Comparison of ENCODE assay signal across 27 cellular contexts in the genomic region with DNA sequence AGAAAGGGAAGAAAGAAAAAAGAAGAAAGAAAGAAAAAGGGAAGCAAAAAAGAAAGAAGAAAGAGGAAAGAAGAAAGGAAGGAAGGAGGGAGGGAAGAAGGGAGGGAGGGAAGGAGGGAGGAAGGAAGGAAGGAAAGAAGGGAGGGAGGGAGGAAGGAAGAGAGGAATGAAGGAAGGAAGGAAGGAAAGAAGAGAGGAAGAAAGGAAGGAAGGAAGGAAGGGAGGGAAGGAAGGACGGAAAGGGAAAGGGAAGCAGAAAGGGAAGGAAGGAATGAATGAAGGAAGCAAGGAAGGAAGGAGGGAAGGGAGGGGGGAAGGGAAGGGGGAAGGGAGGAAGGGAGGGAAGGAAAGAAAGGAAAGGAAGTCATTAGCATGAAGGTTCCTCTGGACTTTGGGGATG.
DNase-seq lines count a peak whose midpoint lies in the region; ATAC-seq, FAIRE-seq and TF ChIP-seq lines count a peak whose summit lies in the region.
"Had no signal": no experiment of that assay in that cellular context is flagged by ENCODE, and none has a peak within 500 bp of the region (broad histone marks: within the 10 kb centered on the region; RNA-seq: fewer than 3 reads in every experiment).

No MANE protein-coding gene starts in this region.

- no peak for TF ChIP-seq RAD21 in K562 (CRISPR knock-in tag; conservative IDR thresholded peaks at IDR 0.05 in 1 of 2, IDR thresholded peaks at IDR 0.05 in 1 of 2)

- in situ Hi-C loops in K562 (cut with MboI): no loop called here

- no TSS peak for BruUV-seq in K562 (replicated peaks; lab: Mats Ljungman, UMichigan)

- no peaks in the 10 kb centered on the region for H3K4me1 Mint-ChIP-seq in activated T-cell treated with anti-CD3 and anti-CD28 coated beads, Interleukin-2, amount 50 U/mL, for 72 hours (ENCODE audit: low read depth)
- no peaks in the 10 kb centered on the region for H3K4me1 Mint-ChIP-seq in activated T-cell treated with anti-CD3 and anti-CD28 coated beads, Interleukin-2, amount 50 U/mL, for 4 hours (ENCODE audit: low read depth)
- H3K4me1 Mint-ChIP-seq in CD14-positive monocyte: peaks cover 52% of the 10 kb centered on the region
- H3K4me1 Mint-ChIP-seq: B cell; CD4-positive, alpha-beta memory T cell; CD4-positive, CD25-positive, alpha-beta regulatory T cell; CD8-positive, alpha-beta memory T cell had no signal

- no peaks in the 10 kb centered on the region for H3K36me3 ChIP-seq in K562 (ENCODE audit: control insufficient read depth, insufficient read depth, low read length)
- no peaks in the 10 kb centered on the region for H3K36me3 ChIP-seq in neutrophil
- H3K36me3 ChIP-seq: BLaER1 treated with 17β-estradiol and CSF1 and Interleukin-3, amounts not matched to agents 10 nM and 100 nM had no signal

- H3K4me1 ChIP-seq in K562 (replicated peaks in 1 of 2; ENCODE audit: control insufficient read depth in 2 of 2, insufficient read depth in 2 of 2, low read length in 2 of 2): no peaks in the 10 kb centered on the region
- H3K4me1 ChIP-seq in neutrophil (ENCODE audit: control insufficient read depth in 1 of 2, insufficient read depth in 1 of 2, low read depth in 1 of 2, low read length in 1 of 2): peaks cover 14 to 21% of the 10 kb centered on the region in 2 experiments
- H3K4me1 ChIP-seq: A549 had no signal

- H3K27me3 ChIP-seq in K562 (ENCODE audit: control insufficient read depth in 2 of 2, insufficient read depth in 2 of 2, low read length in 2 of 2) (no peaks in the 10 kb centered on the region), neutrophil (no peaks in the 10 kb centered on the region)
- H3K27me3 ChIP-seq: BLaER1 treated with 17β-estradiol and CSF1 and Interleukin-3, amounts not matched to agents 10 nM and 100 nM had no signal

- no peak for ATAC-seq in activated T-cell treated with anti-CD3 and anti-CD28 coated beads, Interleukin-2, amount 50 U/mL, for 72 hours (replicated peaks in 1 of 2)
- no peak for ATAC-seq in activated T-cell treated with anti-CD3 and anti-CD28 coated beads, Interleukin-2, amount 50 U/mL, for 4 hours
- no peak for ATAC-seq in K562
- no peak for ATAC-seq in GM19467 (IDR thresholded peaks at IDR 0.05; ENCODE audit: unreplicated experiment)
- ATAC-seq: A549, GM12878 had no signal

- H3K9me3 Mint-ChIP-seq in activated T-cell treated with anti-CD3 and anti-CD28 coated beads, Interleukin-2, amount 50 U/mL, for 72 hours: peaks cover 2 to 8% of the 10 kb centered on the region in 2 donors
- H3K9me3 Mint-ChIP-seq in activated T-cell treated with anti-CD3 and anti-CD28 coated beads, Interleukin-2, amount 50 U/mL, for 4 hours: peaks cover 10% of the 10 kb centered on the region
- H3K9me3 Mint-ChIP-seq in CD14-positive monocyte: peaks cover 0 to 8% (median 7%) of the 10 kb centered on the region in 7 donors

- POLR2A ChIA-PET in K562 (lab: Yijun Ruan, JAX): no interaction called here

- TF ChIP-seq CTCF in CD14-positive monocyte (IDR thresholded peaks at IDR 0.05) (no peak), K562 (IDR thresholded peaks at IDR 0.05 in 2 of 3, conservative IDR thresholded peaks at IDR 0.05 in 1 of 3; ENCODE audit: insufficient read depth in 2 of 3, low read depth in 1 of 3, low read length in 3 of 3) (no peak), neutrophil (IDR thresholded peaks at IDR 0.05) (no peak)

- H3K9me1 ChIP-seq in K562 (ENCODE audit: control insufficient read depth, insufficient read depth, low read length): no peaks in the 10 kb centered on the region

- H3K4me2 ChIP-seq in K562 (ENCODE audit: insufficient read depth, low read length): no peak overlapping the region
- H3K4me2 ChIP-seq: A549 had no signal

- CTCF ChIA-PET in K562 (lab: Yijun Ruan, JAX; ENCODE audit: low intra/inter-chr PET ratio): no interaction called here

- H3K9ac ChIP-seq in K562 (ENCODE audit: insufficient read depth in 1 of 2, low read depth in 2 of 2, low read length in 2 of 2): no peak overlapping the region
- H3K9ac ChIP-seq: BLaER1 treated with 17β-estradiol and CSF1 and Interleukin-3, amounts not matched to agents 10 nM and 100 nM had no signal

- no peak for TF ChIP-seq EP300 in K562 (IDR thresholded peaks at IDR 0.05; ENCODE audit: low read length)

- H3K36me3 Mint-ChIP-seq in activated T-cell treated with anti-CD3 and anti-CD28 coated beads, Interleukin-2, amount 50 U/mL, for 72 hours (ENCODE audit: insufficient read depth in 2 of 2): no peaks in the 10 kb centered on the region
- no peaks in the 10 kb centered on the region for H3K36me3 Mint-ChIP-seq in activated T-cell treated with anti-CD3 and anti-CD28 coated beads, Interleukin-2, amount 50 U/mL, for 4 hours (ENCODE audit: insufficient read depth)
- no peaks in the 10 kb centered on the region for H3K36me3 Mint-ChIP-seq in CD14-positive monocyte
- H3K36me3 Mint-ChIP-seq: CD4-positive, alpha-beta memory T cell; CD4-positive, CD25-positive, alpha-beta regulatory T cell; CD8-positive, alpha-beta memory T cell had no signal

- H3K4me3 ChIP-seq in K562 (no peak overlapping the region), neutrophil (ENCODE audit: low read depth in 1 of 2, low read length in 1 of 2) (no peak overlapping the region)
- H3K4me3 ChIP-seq: A549; BLaER1 treated with 17β-estradiol and CSF1 and Interleukin-3, amounts not matched to agents 10 nM and 100 nM; GM12878 had no signal

- FAIRE-seq in K562 (lab: Jason Lieb, UNC): no peak
- FAIRE-seq: A549, GM12878, GM12892, GM18507 had no signal

- H3K9me3 ChIP-seq in K562 (replicated peaks; ENCODE audit: control insufficient read depth, insufficient read depth, low read depth, low read length): no peaks in the 10 kb centered on the region
- H3K9me3 ChIP-seq in neutrophil: no peaks in the 10 kb centered on the region
- H3K9me3 ChIP-seq: A549; BLaER1 treated with 17β-estradiol and CSF1 and Interleukin-3, amounts not matched to agents 10 nM and 100 nM had no signal

- H3K4me3 Mint-ChIP-seq in activated T-cell treated with anti-CD3 and anti-CD28 coated beads, Interleukin-2, amount 50 U/mL, for 72 hours: no peak overlapping the region
- H3K4me3 Mint-ChIP-seq in activated T-cell treated with anti-CD3 and anti-CD28 coated beads, Interleukin-2, amount 50 U/mL, for 4 hours: no peak overlapping the region
- no peak overlapping the region for H3K4me3 Mint-ChIP-seq in CD14-positive monocyte
- H3K4me3 Mint-ChIP-seq: B cell; CD4-positive, alpha-beta memory T cell; CD4-positive, CD25-positive, alpha-beta regulatory T cell; CD8-positive, alpha-beta memory T cell had no signal

- no peak overlapping the region for H3K27ac ChIP-seq in K562 (ENCODE audit: extremely low read depth, low read depth, low read length)
- peak overlapping the region; percentile 73 for H3K27ac ChIP-seq in neutrophil
- H3K27ac ChIP-seq: 22Rv1; A549; BLaER1 treated with 17β-estradiol and CSF1 and Interleukin-3, amounts not matched to agents 10 nM and 100 nM; C4-2B had no signal

- H4K20me1 ChIP-seq in K562 (replicated peaks; ENCODE audit: control insufficient read depth, insufficient read depth, low read length): no peaks in the 10 kb centered on the region
- H4K20me1 ChIP-seq: BLaER1 treated with 17β-estradiol and CSF1 and Interleukin-3, amounts not matched to agents 10 nM and 100 nM had no signal

- H3K27me3 Mint-ChIP-seq in activated T-cell treated with anti-CD3 and anti-CD28 coated beads, Interleukin-2, amount 50 U/mL, for 72 hours (ENCODE audit: low read depth): no peaks in the 10 kb centered on the region
- no peaks in the 10 kb centered on the region for H3K27me3 Mint-ChIP-seq in activated T-cell treated with anti-CD3 and anti-CD28 coated beads, Interleukin-2, amount 50 U/mL, for 4 hours (ENCODE audit: low read depth)
- peaks cover 0 to 2% (median 0%) of the 10 kb centered on the region in 3 donors for H3K27me3 Mint-ChIP-seq in CD14-positive monocyte (ENCODE audit: low read depth in 3 of 3)
- H3K27me3 Mint-ChIP-seq: B cell; CD4-positive, alpha-beta memory T cell; CD4-positive, CD25-positive, alpha-beta regulatory T cell; CD8-positive, alpha-beta memory T cell had no signal

- DNase-seq in activated T-cell treated with anti-CD3 and anti-CD28 coated beads, Interleukin-2, amount 50 U/mL, for 72 hours: no peak
- no peak for DNase-seq in activated T-cell treated with anti-CD3 and anti-CD28 coated beads, Interleukin-2, amount 50 U/mL, for 4 hours
- no peak for DNase-seq in CD14-positive monocyte (ENCODE audit: low spot score)
- no peak for DNase-seq in K562 (ENCODE audit: extremely low read depth in 1 of 4, low spot score in 3 of 4)
- DNase-seq in activated CD4-positive, alpha-beta T cell treated with anti-CD3 and anti-CD28 coated beads for 4 hours: no peak
- DNase-seq: AML-193; CD4-positive, alpha-beta memory T cell; CD4-positive, CD25-positive, alpha-beta regulatory T cell; CD8-positive, alpha-beta memory T cell; COR-L47; DMS 273 treated with DMSO at 0.1 percent for 48 hours; DMS153; DMS53; DMS79; DND-41; EL; GDM1 had no signal

- no peak for TF ChIP-seq POLR2A in K562 (conservative IDR thresholded peaks at IDR 0.05)

- no peak overlapping the region for H2AFZ ChIP-seq in K562 (ENCODE audit: low read depth, low read length)

- intact Hi-C loops in CD14-positive monocyte (cut with micrococcal nuclease) (no loop called here), K562 (cut with micrococcal nuclease) (no loop called here)

- H3K27ac Mint-ChIP-seq in activated T-cell treated with anti-CD3 and anti-CD28 coated beads, Interleukin-2, amount 50 U/mL, for 72 hours: peak overlapping the region; percentile 75
- peak overlapping the region in 4 of 7 donors; percentile 40 to 66 (median 50) for H3K27ac Mint-ChIP-seq in CD14-positive monocyte
- H3K27ac Mint-ChIP-seq: B cell; CD4-positive, alpha-beta memory T cell; CD4-positive, CD25-positive, alpha-beta regulatory T cell; CD8-positive, alpha-beta memory T cell had no signal

- no peaks in the 10 kb centered on the region for H3K79me2 ChIP-seq in K562 (ENCODE audit: control insufficient read depth, insufficient read depth, low read length)

- whole genome bisulfite sequencing in K562 (ENCODE audit: insufficient coverage, low coverage, missing lambda C conversion rate): 0% methylated on average over 1 of the region's 1 CpG

TF ChIP-seq in K562, 482 proteins besides CTCF, POLR2A, EP300 and RAD21 (continues in another document):
- TF ChIP-seq L3MBTL2 (IDR thresholded peaks at IDR 0.05) (no peak), DNMT1 (IDR thresholded peaks at IDR 0.05) (no peak)
- TF ChIP-seq, protein P1, sequence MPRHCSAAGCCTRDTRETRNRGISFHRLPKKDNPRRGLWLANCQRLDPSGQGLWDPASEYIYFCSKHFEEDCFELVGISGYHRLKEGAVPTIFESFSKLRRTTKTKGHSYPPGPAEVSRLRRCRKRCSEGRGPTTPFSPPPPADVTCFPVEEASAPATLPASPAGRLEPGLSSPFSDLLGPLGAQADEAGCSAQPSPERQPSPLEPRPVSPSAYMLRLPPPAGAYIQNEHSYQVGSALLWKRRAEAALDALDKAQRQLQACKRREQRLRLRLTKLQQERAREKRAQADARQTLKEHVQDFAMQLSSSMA (CRISPR knock-in tag; IDR thresholded peaks at IDR 0.05): no peak
